ENCODE assay signal across 8 cellular contexts in genomic region chr3:120741837-120742197, GRCh38. TPM values are rescaled to one million over a fixed set of nuclear protein-coding genes. Genes with fewer than 3 reads are reported as not detected.
DNase-seq lines count a peak whose midpoint lies in the region; ATAC-seq, FAIRE-seq and TF ChIP-seq lines count a peak whose summit lies in the region.

No MANE protein-coding gene starts in this region.

- H4K91ac ChIP-seq in IMR-90 (ENCODE audit: insufficient read depth, low read depth, low read length) = peak overlapping the region; percentile 19; the same call in 1 of the 2 replicates

- peak overlapping the region; percentile 29; the same call in 1 of the 2 replicates for H2BK120ac ChIP-seq in IMR-90 (ENCODE audit: low read depth, low read length)

- CTCF ChIA-PET in CD8-positive, alpha-beta T cell (lab: Charles Lee) = interaction anchor here (1.0 to 3.2 kb wide), 5 partner anchors 137 to 183 kb away, joined by 3 to 12 read pairs (median 4); partner anchors contain the start of gene NDUFB4
- CTCF ChIA-PET in IMR-90 (lab: Yijun Ruan, JAX) = interaction anchor here (1.3 to 1.7 kb wide), 2 partner anchors 173 to 182 kb away, joined by 3 to 4 read pairs; no protein-coding TSS in a partner anchor
- CTCF ChIA-PET in GM12878 (lab: Yijun Ruan, JAX) = interaction anchor here (0.8 to 3.2 kb wide), 10 partner anchors 12 to 183 kb away, joined by 3 to 15 read pairs (median 4); no protein-coding TSS in a partner anchor

- H3K27ac Mint-ChIP-seq in CD8-positive, alpha-beta T cell = peak overlapping the region; percentile 98

- peak overlapping the region; percentile 74 for H3K23ac ChIP-seq in IMR-90 (ENCODE audit: low read depth, low read length)

- no TSS peak for BruUV-seq in IMR-90 (replicated peaks; lab: Mats Ljungman, UMichigan)
- no TSS peak for BruUV-seq in GM12878 (replicated peaks; lab: Mats Ljungman, UMichigan)

- no peak for FAIRE-seq in GM12878 (lab: Jason Lieb, UNC)

- peak overlapping the region; percentile 75 for H3K4ac ChIP-seq in IMR-90 (ENCODE audit: low read depth, low read length)

- H3K79me1 ChIP-seq in IMR-90 (ENCODE audit: low read depth in 1 of 2, low read length in 2 of 2) = peaks cover 34 to 46% of the 10 kb centered on the region in 2 experiments

- H2AFZ ChIP-seq in IMR-90 (replicated peaks; ENCODE audit: low read length, poor library complexity) (peak overlapping the region; percentile 54), GM12878 (ENCODE audit: control insufficient read depth, low read depth, low read length) (peak overlapping the region; percentile 100)

- H4K5ac ChIP-seq in IMR-90 (ENCODE audit: low read depth, low read length) = peak overlapping the region; percentile 98

- H3K9me3 ChIP-seq in CD8-positive, alpha-beta T cell (ENCODE audit: low read length) = no peaks in the 10 kb centered on the region
- H3K9me3 ChIP-seq in IMR-90 (ENCODE audit: control insufficient read depth, insufficient read depth, low read length) = no peaks in the 10 kb centered on the region; the same call in 1 of the 2 replicates
- H3K9me3 ChIP-seq in GM12878 (replicated peaks; ENCODE audit: control insufficient read depth, insufficient read depth, low read length) = no peaks in the 10 kb centered on the region; the same call in 2 of the 3 replicates
- H3K9me3 ChIP-seq in upper lobe of left lung = no peaks in the 10 kb centered on the region

- TF ChIP-seq CTCF in CD8-positive, alpha-beta T cell (IDR thresholded peaks at IDR 0.05) = no peak
- TF ChIP-seq CTCF in IMR-90 (conservative IDR thresholded peaks at IDR 0.05; ENCODE audit: low read depth, low read length) (no peak), GM12878 (IDR thresholded peaks at IDR 0.05 in 2 of 3, conservative IDR thresholded peaks at IDR 0.05 in 1 of 3; ENCODE audit: control insufficient read depth in 2 of 3, extremely low read depth in 1 of 3, insufficient read depth in 1 of 3, low read depth in 3 of 3, low read length in 3 of 3) (no peak), lower leg skin (IDR thresholded peaks at IDR 0.05) (no peak), upper lobe of left lung (IDR thresholded peaks at IDR 0.05) (no peak)

- in situ Hi-C loops in IMR-90 (cut with MboI; ENCODE audit: low sequenced_read_pairs) (no loop called here), GM12878 (cut with MboI) (no loop called here)

- peak overlapping the region; percentile 88 for H2BK5ac ChIP-seq in IMR-90 (ENCODE audit: low read depth, low read length, poor library complexity, severe bottlenecking)

- TF ChIP-seq EP300 in GM12878 (IDR thresholded peaks at IDR 0.05; ENCODE audit: borderline replicate concordance in 1 of 2, control insufficient read depth in 1 of 2, low read depth in 2 of 2, low read length in 2 of 2) (no peak), upper lobe of left lung (IDR thresholded peaks at IDR 0.05) (no peak)

- no peak for TF ChIP-seq POLR2A in IMR-90 (IDR thresholded peaks at IDR 0.05; ENCODE audit: low read depth, low read length)
- TF ChIP-seq POLR2A in GM12878 (IDR thresholded peaks at IDR 0.05; ENCODE audit: low read depth, low read length) = no peak
- no peak for TF ChIP-seq POLR2A in lower leg skin (IDR thresholded peaks at IDR 0.05)
- TF ChIP-seq POLR2A in upper lobe of left lung (IDR thresholded peaks at IDR 0.05) = no peak

- DNase-seq in CD8-positive, alpha-beta T cell = no peak
- peak; percentile 43 for DNase-seq in IMR-90
- DNase-seq in GM12878 (ENCODE audit: low read depth, low spot score) = peak; percentile 26
- no peak for DNase-seq in lower leg skin (ENCODE audit: low spot score in 2 of 2)
- DNase-seq in upper lobe of left lung = no peak
- no peak for DNase-seq in CD1c-positive myeloid dendritic cell (ENCODE audit: extremely low spot score)

- ATAC-seq in CD8-positive, alpha-beta T cell = peak; percentile 16
- ATAC-seq in GM19455 (IDR thresholded peaks at IDR 0.05; ENCODE audit: unreplicated experiment) (peak; percentile 21), IMR-90 (ENCODE audit: low read depth) (peak; percentile 5), GM12878 (peak; percentile 47), upper lobe of left lung (ENCODE audit: low FRiP score in 2 of 2) (peak; percentile 4 to 29), GM19467 (IDR thresholded peaks at IDR 0.05; ENCODE audit: unreplicated experiment) (no peak)

- POLR2A ChIA-PET in CD8-positive, alpha-beta T cell (lab: Charles Lee) = interaction anchor here (0.9 to 4.1 kb wide), 6 partner anchors 12 to 183 kb away, joined by 3 to 25 read pairs (median 4); partner anchors contain the start of gene NDUFB4
- POLR2A ChIA-PET in IMR-90 (lab: Charles Lee; ENCODE audit: unreplicated experiment) (no interaction called here), GM12878 (lab: Charles Lee) (interaction anchor here (0.9 to 3.0 kb wide), 5 partner anchors 11 to 146 kb away, joined by 3 to 23 read pairs (median 4); partner anchors contain the start of gene NDUFB4)

- SMC1A ChIA-PET in GM12878 (lab: Charles Lee; ENCODE audit: uncharacterized antibody, unreplicated experiment) = interaction anchor here (0.6 to 3.5 kb wide), 21 partner anchors 10 to 691 kb away, joined by 3 to 22 read pairs (median 5); partner anchors contain the start of gene NDUFB4

- H3K36me3 ChIP-seq in CD8-positive, alpha-beta T cell (ENCODE audit: insufficient read depth, low read length) = no peaks in the 10 kb centered on the region
- H3K36me3 ChIP-seq in IMR-90 (ENCODE audit: control insufficient read depth, insufficient read depth, low read length) = no peaks in the 10 kb centered on the region
- no peaks in the 10 kb centered on the region; a peak in 1 of 4 replicates for H3K36me3 ChIP-seq in GM12878 (ENCODE audit: control insufficient read depth in 2 of 2, insufficient read depth in 2 of 2, low read length in 1 of 2)
- peaks cover 0 to 9% (median 4%) of the 10 kb centered on the region in 4 donors for H3K36me3 ChIP-seq in upper lobe of left lung

- intact Hi-C loops in CD8-positive, alpha-beta T cell (cut with DNase I, micrococcal nuclease) = loop anchor here (1.0 to 10.0 kb wide), 16 partner anchors 23 to 1773 kb away; partner anchors contain the start of genes EAF2 (in 2 of the 2), GSK3B (in 2 of the 2), IQCB1 (in 2 of the 2) and NDUFB4 (in 2 of the 2)
- intact Hi-C loops in IMR-90 (cut with micrococcal nuclease) = loop anchor here (1.0 to 2.0 kb wide), 5 partner anchors 45 to 787 kb away; partner anchors contain the start of gene NDUFB4
- intact Hi-C loops in GM12878 (cut with micrococcal nuclease; ENCODE audit: unreplicated experiment) = loop anchor here (1.0 to 2.0 kb wide), 4 partner anchors 21 to 145 kb away; partner anchors contain the start of gene NDUFB4
- intact Hi-C loops in lower leg skin (cut with DNase I; ENCODE audit: low total_unique reads) = no loop called here

- peaks cover 2% of the 10 kb centered on the region for H3K9me3 Mint-ChIP-seq in CD8-positive, alpha-beta T cell

- peak overlapping the region; percentile 69 to 99 for H4K8ac ChIP-seq in IMR-90 (ENCODE audit: low read depth in 2 of 2, low read length in 2 of 2)

- H3K36me3 Mint-ChIP-seq in CD8-positive, alpha-beta T cell = peaks cover 22% of the 10 kb centered on the region

- no peaks in the 10 kb centered on the region for H3K27me3 ChIP-seq in CD8-positive, alpha-beta T cell (ENCODE audit: insufficient read depth, low read length)
- H3K27me3 ChIP-seq in IMR-90 (ENCODE audit: control insufficient read depth, insufficient read depth, low read length) = no peaks in the 10 kb centered on the region
- H3K27me3 ChIP-seq in GM12878 (replicated peaks in 1 of 2; ENCODE audit: control insufficient read depth in 2 of 2, insufficient read depth in 2 of 2, low read length in 1 of 2) = no peaks in the 10 kb centered on the region
- H3K27me3 ChIP-seq in upper lobe of left lung = no peaks in the 10 kb centered on the region

- H2AK9ac ChIP-seq in IMR-90 (replicated peaks; ENCODE audit: low read depth, low read length, poor library complexity) = no peak overlapping the region

- H3K9me1 ChIP-seq in IMR-90 (ENCODE audit: insufficient read depth, low read length) = peaks cover 5% of the 10 kb centered on the region

- H3K9ac ChIP-seq in IMR-90 (ENCODE audit: low read depth, low read length) (peak overlapping the region; percentile 85), GM12878 (ENCODE audit: control insufficient read depth, insufficient read depth, low read length) (peak overlapping the region; percentile 92)

- peak overlapping the region; percentile 55; the same call in 1 of the 2 replicates for H3K18ac ChIP-seq in IMR-90 (ENCODE audit: low read depth, low read length)

- no peaks in the 10 kb centered on the region for H3K27me3 Mint-ChIP-seq in CD8-positive, alpha-beta T cell (ENCODE audit: low read depth)

- dilution Hi-C loops in IMR-90 (cut with HindIII; ENCODE audit: low sequenced_read_pairs, unreplicated experiment) = no loop called here

- no peak overlapping the region for H2BK15ac ChIP-seq in IMR-90 (ENCODE audit: low read depth, low read length)

- H3K4me1 Mint-ChIP-seq in CD8-positive, alpha-beta T cell (ENCODE audit: low read depth) = peaks cover 49% of the 10 kb centered on the region

- WGBS in IMR-90 (ENCODE audit: extremely low coverage in 2 of 2, insufficient read length in 1 of 2), 2 experiments = 0% methylated on average over 1 of the region's 10 CpGs; no CpG with 5 or more reads in 1 of the 2 experiments
- 0% methylated on average over 10 of the region's 10 CpGs for WGBS in GM12878 (ENCODE audit: insufficient coverage, insufficient replicate concordance, low lambda C conversion rate, missing lambda C conversion rate)
- WGBS in lower leg skin, 2 donors = 3 to 13% methylated on average over 10 of the region's 10 CpGs
- 3 to 10% methylated on average over 10 of the region's 10 CpGs for WGBS in upper lobe of left lung, 2 donors

- peak overlapping the region; percentile 97 for H3K27ac ChIP-seq in CD8-positive, alpha-beta T cell (ENCODE audit: low read depth, low read length)
- peak overlapping the region; percentile 91 for H3K27ac ChIP-seq in IMR-90 (ENCODE audit: insufficient read depth, low read length)
- H3K27ac ChIP-seq in GM12878 (ENCODE audit: control insufficient read depth, insufficient read depth) = peak overlapping the region; percentile 100
- peak overlapping the region; percentile 95 to 98 (median 96) for H3K27ac ChIP-seq in upper lobe of left lung

- no peak overlapping the region for H2BK20ac ChIP-seq in IMR-90 (ENCODE audit: low read depth, low read length)

- H4K20me1 ChIP-seq in IMR-90 (ENCODE audit: insufficient read depth, low read length) (no peaks in the 10 kb centered on the region), GM12878 (ENCODE audit: control insufficient read depth, insufficient read depth) (no peaks in the 10 kb centered on the region)

- peak overlapping the region; percentile 51 for H3K14ac ChIP-seq in IMR-90 (replicated peaks; ENCODE audit: low read depth, low read length)

- peaks cover 49% of the 10 kb centered on the region for H3K79me2 ChIP-seq in GM12878 (ENCODE audit: control insufficient read depth, insufficient read depth, low read length)

- TF ChIP-seq RAD21 in IMR-90 (IDR thresholded peaks at IDR 0.05; ENCODE audit: low read length) = no peak
- TF ChIP-seq RAD21 in GM12878 (IDR thresholded peaks at IDR 0.05; ENCODE audit: insufficient read depth, low read depth, low read length) = no peak

- RAD21 ChIA-PET in GM12878 (lab: Charles Lee; ENCODE audit: unreplicated experiment) = interaction anchor here (0.8 to 3.4 kb wide), 8 partner anchors 12 to 146 kb away, joined by 3 to 30 read pairs (median 4); partner anchors contain the start of gene NDUFB4

- no peak overlapping the region for H2AK5ac ChIP-seq in IMR-90 (ENCODE audit: low read depth, low read length)

- peak overlapping the region; percentile 96 for H3K4me2 ChIP-seq in IMR-90 (ENCODE audit: low read depth, low read length)
- peak overlapping the region; percentile 85 for H3K4me2 ChIP-seq in GM12878 (ENCODE audit: control insufficient read depth, insufficient read depth)

- H3K56ac ChIP-seq in IMR-90 (ENCODE audit: extremely low read depth, insufficient read depth, low read length) = peak overlapping the region; percentile 45; the same call in 1 of the 2 replicates

- H3K4me3 ChIP-seq in CD8-positive, alpha-beta T cell (ENCODE audit: low read depth, low read length) = peak overlapping the region; percentile 90
- H3K4me3 ChIP-seq in IMR-90 (ENCODE audit: insufficient read depth, low read depth, low read length) (peak overlapping the region; percentile 69), GM12878 (peak overlapping the region; percentile 100), lower leg skin (ENCODE audit: low read depth, poor library complexity, severe bottlenecking) (peak overlapping the region; percentile 73), upper lobe of left lung (peak overlapping the region; percentile 55 to 94 (median 82))

- peak overlapping the region; percentile 94 for H3K4me3 Mint-ChIP-seq in CD8-positive, alpha-beta T cell

- H3K4me1 ChIP-seq in CD8-positive, alpha-beta T cell (ENCODE audit: insufficient read depth, low read length) = peaks cover 16% of the 10 kb centered on the region
- H3K4me1 ChIP-seq in IMR-90 (ENCODE audit: control insufficient read depth, insufficient read depth, low read length) = peaks cover 4% of the 10 kb centered on the region
- H3K4me1 ChIP-seq in GM12878 (ENCODE audit: control insufficient read depth, insufficient read depth, low read length) = no peaks in the 10 kb centered on the region
- peaks cover 14 to 23% (median 17%) of the 10 kb centered on the region in 4 donors for H3K4me1 ChIP-seq in upper lobe of left lung

RNA-seq across cellular contexts. Expression of gene RABL3, which starts 0.5 kb away (rescaled TPM):
- total RNA-seq in CD8-positive, alpha-beta T cell = 10 to 100 TPM; 14.0 to 15.2 TPM
- total RNA-seq in IMR-90 (2012; rRNA removed) = 17.0 and 31.1 TPM in 2 replicates
- 4.2 and 5.3 TPM in 2 replicates for polyA plus RNA-seq in IMR-90 (2012; rRNA removed)
- 0.48 and 1.0 TPM in 2 replicates for polyA plus RNA-seq in IMR-90 (2012; cell fraction: cytosol; rRNA removed)
- 0.27 and 3.6 TPM in 2 replicates for polyA plus RNA-seq in IMR-90 (2012; cell fraction: nucleus; rRNA removed; ENCODE audit: low replicate concordance)
- total RNA-seq in GM12878 (2013; cell fraction: nucleolus; rRNA removed) = 15.9 and 16.3 TPM in 2 replicates
- total RNA-seq in GM12878 (2014; rRNA removed) = 10.5 and 11.1 TPM in 2 replicates
- 21.7 and 21.8 TPM in 2 replicates for total RNA-seq in GM12878 (2014; rRNA removed; fragmentation: Illumina TruSeq; extraction: Trizol)
- 22.2 and 23.3 TPM in 2 replicates for total RNA-seq in GM12878 (2021)
- polyA plus RNA-seq in GM12878 (2011; ENCODE audit: low read depth) = 14.2 TPM
- polyA plus RNA-seq in GM12878 (2011; rRNA removed) = 12.8 and 19.4 TPM in 2 replicates
- 4.6 and 5.3 TPM in 2 replicates for polyA plus RNA-seq in GM12878 (2011; cell fraction: cytosol; rRNA removed)
- polyA plus RNA-seq in GM12878 (2011; cell fraction: nucleus; rRNA removed) = 2.8 and 3.6 TPM in 2 replicates
- polyA plus RNA-seq in GM12878 (2012) = 16.3 and 16.4 TPM in 2 replicates
- 37.7 and 50.0 TPM in 2 replicates for polyA plus RNA-seq in GM12878 (2014; fragmentation: Illumina TruSeq; extraction: Trizol)
- polyA plus RNA-seq in GM12878 (2014; fragmentation: Nextera tagmentation; extraction: Ambion mirVana) = 10 to 100 TPM; 28.1 to 30.3 TPM
- polyA plus RNA-seq in GM12878 (2014; rRNA removed) = 13.6 and 14.4 TPM in 2 replicates
- polyA plus RNA-seq in GM12878 (2016; fragmentation: Nextera tagmentation; extraction: Ambion mirVana) = 10 to 100 TPM; 36.5 to 38.0 TPM
- polyA minus RNA-seq in GM12878 (2011; rRNA and poly(A)+ RNA removed) = 6.7 and 7.9 TPM in 2 replicates
- 1.9 and 2.6 TPM in 2 replicates for polyA minus RNA-seq in GM12878 (2011; cell fraction: cytosol; rRNA and poly(A)+ RNA removed)
- 2.2 and 5.0 TPM in 2 replicates for polyA minus RNA-seq in GM12878 (2011; cell fraction: nucleus; rRNA and poly(A)+ RNA removed)
- 10 to 100 TPM in 3 of 4 donors, 1 to 10 TPM in 1; 8.5 to 27.0 (median 13.1) TPM for total RNA-seq in lower leg skin
- total RNA-seq in upper lobe of left lung = 10 to 100 TPM in 4 of 6 donors, 1 to 10 TPM in 2; 4.9 to 20.1 (median 14.2) TPM

RNA-seq across cellular contexts. Expression of gene GTF2E1, which starts 0.7 kb away (rescaled TPM):
- 1 to 10 TPM; 5.8 to 7.8 TPM for total RNA-seq in CD8-positive, alpha-beta T cell
- total RNA-seq in IMR-90 (2012; rRNA removed) = 18.5 and 26.9 TPM in 2 replicates
- polyA plus RNA-seq in IMR-90 (2012; rRNA removed) = 6.6 and 8.2 TPM in 2 replicates
- 2.1 and 4.4 TPM in 2 replicates for polyA plus RNA-seq in IMR-90 (2012; cell fraction: cytosol; rRNA removed)
- 1.7 and 4.9 TPM in 2 replicates for polyA plus RNA-seq in IMR-90 (2012; cell fraction: nucleus; rRNA removed; ENCODE audit: low replicate concordance)
- 28.0 and 28.5 TPM in 2 replicates for total RNA-seq in GM12878 (2013; cell fraction: nucleolus; rRNA removed)
- total RNA-seq in GM12878 (2014; rRNA removed) = 14.9 and 17.5 TPM in 2 replicates
- 17.9 and 18.5 TPM in 2 replicates for total RNA-seq in GM12878 (2014; rRNA removed; fragmentation: Illumina TruSeq; extraction: Trizol)
- total RNA-seq in GM12878 (2021) = 22.8 and 24.9 TPM in 2 replicates
- polyA plus RNA-seq in GM12878 (2011; ENCODE audit: low read depth) = 16.5 TPM
- polyA plus RNA-seq in GM12878 (2011; rRNA removed) = 19.2 and 31.2 TPM in 2 replicates
- polyA plus RNA-seq in GM12878 (2011; cell fraction: cytosol; rRNA removed) = 12.5 and 12.8 TPM in 2 replicates
- polyA plus RNA-seq in GM12878 (2011; cell fraction: nucleus; rRNA removed) = 7.3 and 7.7 TPM in 2 replicates
- 6.8 and 11.6 TPM in 2 replicates for polyA plus RNA-seq in GM12878 (2012)
- 21.9 and 28.9 TPM in 2 replicates for polyA plus RNA-seq in GM12878 (2014; fragmentation: Illumina TruSeq; extraction: Trizol)
- polyA plus RNA-seq in GM12878 (2014; fragmentation: Nextera tagmentation; extraction: Ambion mirVana) = 10 to 100 TPM in 1 of 2 experiments, 1 to 10 TPM in 1; 9.2 to 17.6 TPM
- 14.1 and 14.5 TPM in 2 replicates for polyA plus RNA-seq in GM12878 (2014; rRNA removed)
- polyA plus RNA-seq in GM12878 (2016; fragmentation: Nextera tagmentation; extraction: Ambion mirVana) = 10 to 100 TPM; 13.0 to 13.9 TPM
- 16.6 and 32.4 TPM in 2 replicates for polyA minus RNA-seq in GM12878 (2011; rRNA and poly(A)+ RNA removed)
- 6.2 and 7.6 TPM in 2 replicates for polyA minus RNA-seq in GM12878 (2011; cell fraction: cytosol; rRNA and poly(A)+ RNA removed)
- polyA minus RNA-seq in GM12878 (2011; cell fraction: nucleus; rRNA and poly(A)+ RNA removed) = 6.9 and 14.5 TPM in 2 replicates
- 10 to 100 TPM in 3 of 4 donors, 1 to 10 TPM in 1; 7.6 to 12.5 (median 11.2) TPM for total RNA-seq in lower leg skin
- 10 to 100 TPM in 5 of 6 donors, 1 to 10 TPM in 1; 6.3 to 17.9 (median 15.7) TPM for total RNA-seq in upper lobe of left lung

RNA-seq across cellular contexts. Expression of gene HGD, which starts 59.8 kb away (rescaled TPM):
- 1 to 10 TPM; 3.1 to 3.2 TPM for total RNA-seq in CD8-positive, alpha-beta T cell
- not detected in 2 replicates for total RNA-seq in IMR-90 (2012; rRNA removed)
- polyA plus RNA-seq in IMR-90 (2012; rRNA removed) = 0.14 and 0.19 TPM in 2 replicates
- polyA plus RNA-seq in IMR-90 (2012; cell fraction: cytosol; rRNA removed) = not detected in 2 replicates
- 0.30 and 1.4 TPM in 2 replicates for polyA plus RNA-seq in IMR-90 (2012; cell fraction: nucleus; rRNA removed; ENCODE audit: low replicate concordance)
- 2.1 and 2.4 TPM in 2 replicates for total RNA-seq in GM12878 (2013; cell fraction: nucleolus; rRNA removed)
- total RNA-seq in GM12878 (2014; rRNA removed) = 0.22 TPM in 1 of 2 replicates, not detected in the other
- total RNA-seq in GM12878 (2014; rRNA removed; fragmentation: Illumina TruSeq; extraction: Trizol) = not detected in 2 replicates
- total RNA-seq in GM12878 (2021) = 0.51 and 0.72 TPM in 2 replicates
- 0.80 TPM for polyA plus RNA-seq in GM12878 (2011; ENCODE audit: low read depth)
- 0.18 and 0.27 TPM in 2 replicates for polyA plus RNA-seq in GM12878 (2011; rRNA removed)
- 0.16 and 0.28 TPM in 2 replicates for polyA plus RNA-seq in GM12878 (2011; cell fraction: cytosol; rRNA removed)
- polyA plus RNA-seq in GM12878 (2011; cell fraction: nucleus; rRNA removed) = 2.0 TPM in 2 replicates
- polyA plus RNA-seq in GM12878 (2012) = not detected in 2 replicates
- 0.28 TPM in 1 of 2 replicates, not detected in the other for polyA plus RNA-seq in GM12878 (2014; fragmentation: Illumina TruSeq; extraction: Trizol)
- not detected for polyA plus RNA-seq in GM12878 (2014; fragmentation: Nextera tagmentation; extraction: Ambion mirVana)
- polyA plus RNA-seq in GM12878 (2014; rRNA removed) = 0.25 and 0.81 TPM in 2 replicates
- not detected for polyA plus RNA-seq in GM12878 (2016; fragmentation: Nextera tagmentation; extraction: Ambion mirVana)
- polyA minus RNA-seq in GM12878 (2011; rRNA and poly(A)+ RNA removed) = 0.21 and 2.0 TPM in 2 replicates
- not detected in 2 replicates for polyA minus RNA-seq in GM12878 (2011; cell fraction: cytosol; rRNA and poly(A)+ RNA removed)
- 1.7 and 1.8 TPM in 2 replicates for polyA minus RNA-seq in GM12878 (2011; cell fraction: nucleus; rRNA and poly(A)+ RNA removed)
- not detected for total RNA-seq in lower leg skin
- total RNA-seq in upper lobe of left lung = 10 to 100 TPM in 2 of 6 donors, 1 to 10 TPM in 3, under 1 TPM in 1; 0.89 to 45.1 (median 2.6) TPM

Comparison
In these comparisons a context has a peak if more than half of its experiments do, and no peak if none do; other contexts are left out.
1. DNase-seq: peak in IMR-90 (single experiment) and GM12878 (single experiment); none in CD8-positive, alpha-beta T cell (0 of 7), lower leg skin (0 of 2), upper lobe of left lung (0 of 2) and CD1c-positive myeloid dendritic cell (single experiment).
2. Peak in every context shown above with its lines, with median percentiles within 50 percentile points of each other: H3K27ac ChIP-seq and H3K4me3 ChIP-seq.